Comparison of ENCODE assay signal across 22 cellular contexts in the genomic region with DNA sequence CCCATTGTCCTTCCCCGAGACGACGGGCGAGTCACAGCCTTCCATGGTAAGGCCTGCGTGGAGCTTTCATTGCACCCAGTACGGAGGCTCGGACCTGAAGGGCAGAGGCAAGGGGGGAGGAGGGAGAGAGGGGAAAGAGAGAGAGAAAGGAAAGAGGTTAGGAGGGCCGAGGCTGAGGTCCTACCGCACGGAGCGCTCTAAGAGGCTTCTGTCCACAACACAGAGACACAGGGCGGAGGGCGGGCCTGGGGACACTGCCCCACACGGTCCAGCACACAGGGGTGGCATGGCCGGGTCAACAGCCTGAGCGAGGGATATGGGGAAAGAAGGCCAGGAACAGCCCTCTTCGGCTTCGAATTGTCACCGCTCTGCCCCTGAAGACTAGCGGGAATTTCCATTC.
"Had no signal": no experiment of that assay in that cellular context is flagged by ENCODE, and none has a peak within 500 bp of the region (broad histone marks: within the 10 kb centered on the region; RNA-seq: fewer than 3 reads in every experiment).

No MANE protein-coding gene starts in this region.

- H3K9me3 ChIP-seq: adrenal gland had no signal

- H3K4me1 ChIP-seq: adrenal gland had no signal

- H3K36me3 Mint-ChIP-seq: activated naive CD8-positive, alpha-beta T cell treated with anti-CD3 and anti-CD28 coated beads, Interleukin-2, amount 10 ng/mL, durations not matched to agents 7 days and 5 days; T-cell had no signal

- H3K27me3 Mint-ChIP-seq: activated CD4-positive, alpha-beta memory T cell treated with anti-CD3 and anti-CD28 coated beads, Interleukin-2, amount 10 ng/mL, durations not matched to agents 7 days and 5 days; T-cell had no signal

- H3K27me3 ChIP-seq: adrenal gland had no signal

- ATAC-seq: K562, T-cell had no signal

- H3K27ac Mint-ChIP-seq: activated CD4-positive, alpha-beta memory T cell treated with anti-CD3 and anti-CD28 coated beads, Interleukin-2, amount 10 ng/mL, durations not matched to agents 7 days and 5 days; activated naive CD8-positive, alpha-beta T cell treated with anti-CD3 and anti-CD28 coated beads, Interleukin-2, amount 10 ng/mL, durations not matched to agents 7 days and 5 days; T-cell had no signal

- H3K27ac ChIP-seq: PC-9, SK-N-MC had no signal

- H3K4me3 ChIP-seq: adrenal gland, K562, PC-9, SK-N-MC had no signal

- H3K4me3 Mint-ChIP-seq: activated CD4-positive, alpha-beta memory T cell treated with anti-CD3 and anti-CD28 coated beads, Interleukin-2, amount 10 ng/mL, durations not matched to agents 7 days and 5 days; activated naive CD8-positive, alpha-beta T cell treated with anti-CD3 and anti-CD28 coated beads, Interleukin-2, amount 10 ng/mL, durations not matched to agents 7 days and 5 days; T-cell had no signal

- DNase-seq: activated CD4-positive, alpha-beta memory T cell treated with anti-CD3 and anti-CD28 coated beads, Interleukin-2, amount 10 ng/mL, durations not matched to agents 7 days and 5 days; activated CD4-positive, alpha-beta T cell treated with anti-CD3 and anti-CD28 coated beads, Interleukin-2, amount 50 U/mL, for 1 hour; activated CD4-positive, CD25-positive, alpha-beta regulatory T cell; activated naive CD4-positive, alpha-beta T cell treated with anti-CD3 and anti-CD28 coated beads, Interleukin-2, amount 50 U/mL, for 16 hours; activated naive CD8-positive, alpha-beta T cell treated with anti-CD3 and anti-CD28 coated beads, Interleukin-2, amount 10 ng/mL, durations not matched to agents 7 days and 5 days; adrenal gland; anterior cingulate cortex; Karpas-422; MM.1S; NCI-H1105; NCI-H1436; NCI-H1694 treated with DMSO at 0.1 percent for 48 hours; NCI-H2029 treated with DMSO at 0.1 percent for 48 hours; NCI-H345; NCI-H510A treated with DMSO at 0.1 percent for 48 hours; NCI-H69; PC-9; T-cell; T-helper 2 cell; T1000 had no signal

- H3K4me1 Mint-ChIP-seq: activated CD4-positive, alpha-beta memory T cell treated with anti-CD3 and anti-CD28 coated beads, Interleukin-2, amount 10 ng/mL, durations not matched to agents 7 days and 5 days; activated naive CD8-positive, alpha-beta T cell treated with anti-CD3 and anti-CD28 coated beads, Interleukin-2, amount 10 ng/mL, durations not matched to agents 7 days and 5 days; T-cell had no signal
